In the genomic region with DNA sequence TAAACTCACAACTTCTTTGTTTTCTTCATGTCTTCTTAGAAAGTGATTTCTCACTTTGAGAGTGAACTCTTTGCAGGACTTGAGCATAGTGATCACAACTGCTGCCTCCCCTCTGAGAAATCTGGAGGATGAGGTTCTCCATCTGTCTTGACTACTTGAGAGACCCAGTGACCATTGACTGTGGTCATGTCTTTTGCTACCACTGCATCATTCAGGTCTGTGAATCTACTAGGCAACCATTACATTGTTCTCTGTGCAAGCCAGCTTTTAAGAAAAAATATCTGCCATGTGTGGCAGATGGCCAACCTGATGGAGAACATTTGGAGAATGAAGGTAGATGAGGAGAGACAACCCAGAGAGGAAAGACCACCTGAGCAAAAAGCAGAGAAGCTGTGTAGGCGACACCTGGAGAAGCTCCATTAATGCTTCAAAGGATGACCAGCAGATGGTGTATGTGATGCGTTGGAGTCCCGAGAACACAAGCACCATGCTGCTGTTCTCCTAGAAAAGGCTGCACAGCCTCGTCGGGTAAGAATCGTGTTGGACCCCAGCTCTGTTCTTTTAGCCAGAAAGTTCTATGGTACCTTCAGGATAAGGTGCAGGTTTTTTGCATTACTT, we compare ENCODE assay signal across 9 cellular contexts. TPM values are rescaled to one million over a fixed set of nuclear protein-coding genes. Genes with fewer than 3 reads are reported as not detected.
DNase-seq lines count a peak whose midpoint lies in the region; ATAC-seq and TF ChIP-seq lines count a peak whose summit lies in the region.
"Had no signal": no experiment of that assay in that cellular context is flagged by ENCODE, and none has a peak within 500 bp of the region (broad histone marks: within the 10 kb centered on the region; RNA-seq: fewer than 3 reads in every experiment).

No MANE protein-coding gene starts in this region.

- peaks cover 3% of the 10 kb centered on the region for H3K27me3 ChIP-seq in AG04450 (ENCODE audit: control insufficient read depth, insufficient read depth, low read length)

- no peak overlapping the region for H3K4me3 ChIP-seq in AG04450 (ENCODE audit: low read depth, low read length)

- H3K27ac ChIP-seq in AG04450 (ENCODE audit: low read depth, low read length) = no peak overlapping the region

- H3K9me3 ChIP-seq in AG04450 (ENCODE audit: control insufficient read depth, insufficient read depth, low read length) = no peaks in the 10 kb centered on the region

- H3K36me3 Mint-ChIP-seq in activated T-helper 1 cell treated with anti-CD3 and anti-CD28 coated beads, Interleukin-12 subunit alpha, Interleukin-12 subunit beta, Interleukin-2, Interleukin-4 antibody, amounts not matched to agents 30 ng/mL and 10 ng/mL and 1 ng/mL, durations not matched to agents 14 hours and 24 hours and 36 hours (ENCODE audit: low read depth) = no peaks in the 10 kb centered on the region

- CTCF ChIA-PET in AG04450 (lab: Charles Lee) = interaction anchor here (0.6 to 2.5 kb wide), 7 partner anchors 19 to 216 kb away, joined by 3 to 13 read pairs (median 3); no protein-coding TSS in a partner anchor

- H3K27me3 Mint-ChIP-seq in activated T-helper 1 cell treated with anti-CD3 and anti-CD28 coated beads, Interleukin-12 subunit alpha, Interleukin-12 subunit beta, Interleukin-2, Interleukin-4 antibody, amounts not matched to agents 30 ng/mL and 10 ng/mL and 1 ng/mL, durations not matched to agents 14 hours and 24 hours and 36 hours (ENCODE audit: insufficient read depth) = peaks cover 47% of the 10 kb centered on the region

- DNase-seq in AG04450 (ENCODE audit: low read depth, low spot score) = no peak
- peak; percentile 42 for DNase-seq in GM03348 (ENCODE audit: low spot score)
- DNase-seq in RPMI8226 = peak; percentile 55
- DNase-seq in hepatic stellate cell (ENCODE audit: low spot score) = peak; percentile 35
- DNase-seq in SKM-1 treated with dmso at 0.1 percent for 144 hours (lab: John Stamatoyannopoulos, UW; ENCODE audit: unreplicated experiment) = no peak
- no peak for DNase-seq in activated T-helper 1 cell treated with anti-CD3 and anti-CD28 coated beads, Interleukin-12 subunit alpha, Interleukin-12 subunit beta, Interleukin-2, Interleukin-4 antibody, amounts not matched to agents 30 ng/mL and 10 ng/mL and 1 ng/mL, durations not matched to agents 14 hours and 24 hours and 36 hours (ENCODE audit: low spot score)
- DNase-seq in DMS79 (lab: John Stamatoyannopoulos, UW) = no peak

- no peak overlapping the region for H3K27ac Mint-ChIP-seq in activated T-helper 1 cell treated with anti-CD3 and anti-CD28 coated beads, Interleukin-12 subunit alpha, Interleukin-12 subunit beta, Interleukin-2, Interleukin-4 antibody, amounts not matched to agents 30 ng/mL and 10 ng/mL and 1 ng/mL, durations not matched to agents 14 hours and 24 hours and 36 hours
- H3K27ac Mint-ChIP-seq: activated T-helper 2 cell treated with anti-CD3 and anti-CD28 coated beads, Interferon-gamma antibody, Interleukin-2, Interleukin-4, amounts not matched to agents 10 μg/mL and 5 μg/mL and 100 μg/mL, durations not matched to agents 14 hours and 24 hours and 36 hours had no signal

- peak; percentile 54 for TF ChIP-seq CTCF in AG04450 (IDR thresholded peaks at IDR 0.05; ENCODE audit: low read depth, low read length)

- POLR2A ChIA-PET in AG04450 (lab: Yijun Ruan, JAX) = no interaction called here

- ATAC-seq in GM19463 (IDR thresholded peaks at IDR 0.05; ENCODE audit: unreplicated experiment) = no peak

- no peak overlapping the region for H3K4me3 Mint-ChIP-seq in activated T-helper 1 cell treated with anti-CD3 and anti-CD28 coated beads, Interleukin-12 subunit alpha, Interleukin-12 subunit beta, Interleukin-2, Interleukin-4 antibody, amounts not matched to agents 30 ng/mL and 10 ng/mL and 1 ng/mL, durations not matched to agents 14 hours and 24 hours and 36 hours

- H3K4me1 Mint-ChIP-seq in activated T-helper 1 cell treated with anti-CD3 and anti-CD28 coated beads, Interleukin-12 subunit alpha, Interleukin-12 subunit beta, Interleukin-2, Interleukin-4 antibody, amounts not matched to agents 30 ng/mL and 10 ng/mL and 1 ng/mL, durations not matched to agents 14 hours and 24 hours and 36 hours (ENCODE audit: low read depth) = no peaks in the 10 kb centered on the region

- H3K9me3 Mint-ChIP-seq in activated T-helper 1 cell treated with anti-CD3 and anti-CD28 coated beads, Interleukin-12 subunit alpha, Interleukin-12 subunit beta, Interleukin-2, Interleukin-4 antibody, amounts not matched to agents 30 ng/mL and 10 ng/mL and 1 ng/mL, durations not matched to agents 14 hours and 24 hours and 36 hours = no peaks in the 10 kb centered on the region
- H3K9me3 Mint-ChIP-seq: activated T-helper 2 cell treated with anti-CD3 and anti-CD28 coated beads, Interferon-gamma antibody, Interleukin-2, Interleukin-4, amounts not matched to agents 10 μg/mL and 5 μg/mL and 100 μg/mL, durations not matched to agents 14 hours and 24 hours and 36 hours had no signal

- intact Hi-C loops in activated T-helper 1 cell treated with anti-CD3 and anti-CD28 coated beads, Interleukin-12 subunit alpha, Interleukin-12 subunit beta, Interleukin-2, Interleukin-4 antibody, amounts not matched to agents 30 ng/mL and 10 ng/mL and 1 ng/mL, durations not matched to agents 14 hours and 24 hours and 36 hours (cut with micrococcal nuclease) = loop anchor here (1.0 kb wide), 1 partner anchor 159 kb away; no protein-coding TSS in a partner anchor

RNA-seq across cellular contexts. Expression of a gene that starts 25.1 kb away (rescaled TPM):
- polyA plus RNA-seq in AG04450 (2011; rRNA removed) = 22.7 and 24.4 TPM in 2 replicates
- 19.0 and 29.3 TPM in 2 replicates for polyA minus RNA-seq in AG04450 (2011; rRNA and poly(A)+ RNA removed)
- total RNA-seq in activated T-helper 1 cell treated with anti-CD3 and anti-CD28 coated beads, Interleukin-12 subunit alpha, Interleukin-12 subunit beta, Interleukin-2, Interleukin-4 antibody, amounts not matched to agents 30 ng/mL and 10 ng/mL and 1 ng/mL, durations not matched to agents 14 hours and 24 hours and 36 hours = 61.6 and 64.7 TPM in 2 replicates

Comparison
In these comparisons a context has a peak if more than half of its experiments do, and no peak if none do; other contexts are left out.
1. DNase-seq: peak in GM03348 (single experiment), RPMI8226 (single experiment) and hepatic stellate cell (single experiment); none in AG04450 (single experiment), SKM-1 treated with dmso at 0.1 percent for 144 hours (single experiment), activated T-helper 1 cell treated with anti-CD3 and anti-CD28 coated beads, Interleukin-12 subunit alpha, Interleukin-12 subunit beta, Interleukin-2, Interleukin-4 antibody, amounts not matched to agents 30 ng/mL and 10 ng/mL and 1 ng/mL, durations not matched to agents 14 hours and 24 hours and 36 hours (single experiment) and DMS79 (single experiment).